Comparison of ENCODE assay signal across 8 cellular contexts in genomic region chr17:44689492-44690217, GRCh38. TPM values are rescaled to one million over a fixed set of nuclear protein-coding genes. Genes with fewer than 3 reads are reported as not detected.
DNase-seq lines count a peak whose midpoint lies in the region; ATAC-seq and TF ChIP-seq lines count a peak whose summit lies in the region.

A gene with protein sequence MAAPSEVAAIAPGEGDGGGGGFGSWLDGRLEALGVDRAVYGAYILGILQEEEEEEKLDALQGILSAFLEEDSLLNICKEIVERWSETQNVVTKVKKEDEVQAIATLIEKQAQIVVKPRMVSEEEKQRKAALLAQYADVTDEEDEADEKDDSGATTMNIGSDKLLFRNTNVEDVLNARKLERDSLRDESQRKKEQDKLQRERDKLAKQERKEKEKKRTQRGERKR (minus strand): TSS chr17:44689776. CDS start chr17:44689753, 23 bp downstream.

- peak within 1 kb of the TSS; percentile 93 for H3K27ac Mint-ChIP-seq in T-helper 1 cell treated with Interleukin-12 subunit alpha and Interleukin-12 subunit beta and Interleukin-4 antibody, amounts not matched to agents 30 μg/mL and 1 μg/mL, for 36 hours

- peaks cover 11% of the 10 kb centered on the region for H3K36me3 Mint-ChIP-seq in T-helper 1 cell treated with Interleukin-12 subunit alpha and Interleukin-12 subunit beta and Interleukin-4 antibody, amounts not matched to agents 30 μg/mL and 1 μg/mL, for 36 hours (ENCODE audit: low read depth)

- H3K27ac ChIP-seq in left ventricle myocardium inferior (replicated peaks) = peak within 1 kb of the TSS; percentile 85
- peak within 1 kb of the TSS; percentile 64 to 76 for H3K27ac ChIP-seq in prostate gland

- WGBS in prostate gland = under 1% methylated on average over 51 of the region's 51 CpGs

- H3K9me3 Mint-ChIP-seq in T-helper 1 cell treated with Interleukin-12 subunit alpha and Interleukin-12 subunit beta and Interleukin-4 antibody, amounts not matched to agents 30 μg/mL and 1 μg/mL, for 36 hours = no peaks in the 10 kb centered on the region

- no peaks in the 10 kb centered on the region for H3K27me3 Mint-ChIP-seq in T-helper 1 cell treated with Interleukin-12 subunit alpha and Interleukin-12 subunit beta and Interleukin-4 antibody, amounts not matched to agents 30 μg/mL and 1 μg/mL, for 36 hours (ENCODE audit: low read depth)

- DNase-seq in GM10266 (ENCODE audit: extremely low spot score) = peak; percentile 90
- peak; percentile 78 for DNase-seq in NCI-H1694 treated with DMSO at 0.1 percent for 48 hours (lab: John Stamatoyannopoulos, UW)
- DNase-seq in amniotic stem cell (lab: John Stamatoyannopoulos, UW) = peak; percentile 84
- DNase-seq in left ventricle myocardium inferior = peak; percentile 89
- DNase-seq in prostate gland (ENCODE audit: low spot score) = peak; percentile 78
- peak; percentile 89 for DNase-seq in ureter (ENCODE audit: low spot score)

- H3K4me3 ChIP-seq in left ventricle myocardium inferior (peak within 1 kb of the TSS; percentile 87), prostate gland (peak within 1 kb of the TSS; percentile 75 to 79)

- H3K4me1 Mint-ChIP-seq in T-helper 1 cell treated with Interleukin-12 subunit alpha and Interleukin-12 subunit beta and Interleukin-4 antibody, amounts not matched to agents 30 μg/mL and 1 μg/mL, for 36 hours (ENCODE audit: low read depth) = peaks cover 24% of the 10 kb centered on the region

- no peak for TF ChIP-seq CTCF in GM10266 (IDR thresholded peaks at IDR 0.05; ENCODE audit: control insufficient read depth, insufficient read depth, low read depth, missing control alignments)
- no peak for TF ChIP-seq CTCF in left ventricle myocardium inferior (IDR thresholded peaks at IDR 0.05; ENCODE audit: borderline replicate concordance)
- peak in 1 of 4 experiments; percentile 16 for TF ChIP-seq CTCF in prostate gland (IDR thresholded peaks at IDR 0.05)

- intact Hi-C loops in left ventricle myocardium inferior (cut with micrococcal nuclease) = no loop called here
- intact Hi-C loops in prostate gland (cut with DNase I) = no loop called here

- TF ChIP-seq POLR2A in prostate gland (IDR thresholded peaks at IDR 0.05) = peak; percentile 36

- peak within 1 kb of the TSS; percentile 99 for H3K4me3 Mint-ChIP-seq in T-helper 1 cell treated with Interleukin-12 subunit alpha and Interleukin-12 subunit beta and Interleukin-4 antibody, amounts not matched to agents 30 μg/mL and 1 μg/mL, for 36 hours

- H3K4me1 ChIP-seq in left ventricle myocardium inferior = peaks cover 37% of the 10 kb centered on the region
- no peaks in the 10 kb centered on the region for H3K4me1 ChIP-seq in prostate gland (replicated peaks)

- no peaks in the 10 kb centered on the region for H3K9me3 ChIP-seq in left ventricle myocardium inferior (replicated peaks)
- H3K9me3 ChIP-seq in prostate gland = no peaks in the 10 kb centered on the region

- peaks cover 6% of the 10 kb centered on the region for H3K36me3 ChIP-seq in left ventricle myocardium inferior
- no peaks in the 10 kb centered on the region for H3K36me3 ChIP-seq in prostate gland

- ATAC-seq in HG02798 (IDR thresholded peaks at IDR 0.05; ENCODE audit: poor library complexity, unreplicated experiment) = peak; percentile 95

- H3K27me3 ChIP-seq in left ventricle myocardium inferior (ENCODE audit: low read depth) (no peaks in the 10 kb centered on the region), prostate gland (replicated peaks; ENCODE audit: insufficient read depth) (no peaks in the 10 kb centered on the region)

RNA-seq across cellular contexts. Expression of the gene that starts here (rescaled TPM):
- total RNA-seq in left ventricle myocardium inferior (28.8 TPM), prostate gland (10 to 100 TPM; 17.2 to 21.9 TPM), ureter (17.4 TPM)

Comparison
In these comparisons a context has a peak if more than half of its experiments do, and no peak if none do; other contexts are left out.
1. Peak in every context shown above with its lines: DNase-seq, ATAC-seq, H3K4me3 ChIP-seq and H3K27ac ChIP-seq.